ENCODE assay signal across 11 cellular contexts in genomic region chr17:15965510-15965909, GRCh38. TPM values are rescaled to one million over a fixed set of nuclear protein-coding genes. Genes with fewer than 3 reads are reported as not detected.
DNase-seq lines count a peak whose midpoint lies in the region; ATAC-seq and TF ChIP-seq lines count a peak whose summit lies in the region.
"Had no signal": no experiment of that assay in that cellular context is flagged by ENCODE, and none has a peak within 500 bp of the region (broad histone marks: within the 10 kb centered on the region; RNA-seq: fewer than 3 reads in every experiment).

No MANE protein-coding gene starts in this region.

- TF ChIP-seq CTCF in Calu3 (IDR thresholded peaks at IDR 0.05; ENCODE audit: unreplicated experiment), result no peak
- TF ChIP-seq CTCF in NB4 (IDR thresholded peaks at IDR 0.05; ENCODE audit: low read depth, low read length), result no peak

- peaks cover 25% of the 10 kb centered on the region for H3K4me1 ChIP-seq in neuron (ENCODE audit: insufficient read depth, low read length)

- H3K27ac Mint-ChIP-seq in Calu3 (ENCODE audit: unreplicated experiment), result peak overlapping the region; percentile 82
- peak overlapping the region; percentile 62 for H3K27ac Mint-ChIP-seq in dendritic cell treated with granulocyte-macrophage colony-stimulating factor and Interleukin-4, amounts not matched to agents 40 ng/mL and 50 ng/mL, for 4 days
- no peak overlapping the region for H3K27ac Mint-ChIP-seq in activated naive CD4-positive, alpha-beta T cell treated with anti-CD3 and anti-CD28 coated beads for 36 hours
- H3K27ac Mint-ChIP-seq: stimulated activated effector memory CD8-positive, alpha-beta T cell treated with anti-CD3 and anti-CD28 coated beads, Interleukin-12 subunit alpha, Interleukin-12 subunit beta, amount 100 ng/mL, for 72 hours had no signal

- peak overlapping the region; percentile 48 for H2AFZ ChIP-seq in neuron (ENCODE audit: low read depth, low read length)

- H3K9me3 ChIP-seq in neuron (ENCODE audit: low read length), result no peaks in the 10 kb centered on the region

- H3K27me3 ChIP-seq in neuron (ENCODE audit: insufficient read depth, low read length), result no peaks in the 10 kb centered on the region

- ATAC-seq in HG02884 (IDR thresholded peaks at IDR 0.05; ENCODE audit: unreplicated experiment), result no peak
- ATAC-seq: stimulated activated effector memory CD8-positive, alpha-beta T cell treated with anti-CD3 and anti-CD28 coated beads, Interleukin-12 subunit alpha, Interleukin-12 subunit beta, amount 100 ng/mL, for 72 hours had no signal

- no peaks in the 10 kb centered on the region for H3K9me3 Mint-ChIP-seq in Calu3 (ENCODE audit: low read depth, unreplicated experiment)
- H3K9me3 Mint-ChIP-seq in dendritic cell treated with granulocyte-macrophage colony-stimulating factor and Interleukin-4, amounts not matched to agents 40 ng/mL and 50 ng/mL, for 4 days, result no peaks in the 10 kb centered on the region
- no peaks in the 10 kb centered on the region for H3K9me3 Mint-ChIP-seq in activated naive CD4-positive, alpha-beta T cell treated with anti-CD3 and anti-CD28 coated beads for 36 hours
- H3K9me3 Mint-ChIP-seq: naive B cell; stimulated activated effector memory CD8-positive, alpha-beta T cell treated with anti-CD3 and anti-CD28 coated beads, Interleukin-12 subunit alpha, Interleukin-12 subunit beta, amount 100 ng/mL, for 72 hours had no signal

- no peak overlapping the region for H3K4me3 Mint-ChIP-seq in Calu3 (ENCODE audit: low read depth, unreplicated experiment)
- H3K4me3 Mint-ChIP-seq in dendritic cell treated with granulocyte-macrophage colony-stimulating factor and Interleukin-4, amounts not matched to agents 40 ng/mL and 50 ng/mL, for 4 days, result no peak overlapping the region
- no peak overlapping the region for H3K4me3 Mint-ChIP-seq in activated naive CD4-positive, alpha-beta T cell treated with anti-CD3 and anti-CD28 coated beads for 36 hours
- H3K4me3 Mint-ChIP-seq: naive B cell; stimulated activated effector memory CD8-positive, alpha-beta T cell treated with anti-CD3 and anti-CD28 coated beads, Interleukin-12 subunit alpha, Interleukin-12 subunit beta, amount 100 ng/mL, for 72 hours had no signal

- peaks cover 48% of the 10 kb centered on the region for H3K4me1 Mint-ChIP-seq in Calu3 (ENCODE audit: low read depth, unreplicated experiment)
- peaks cover 43% of the 10 kb centered on the region for H3K4me1 Mint-ChIP-seq in dendritic cell treated with granulocyte-macrophage colony-stimulating factor and Interleukin-4, amounts not matched to agents 40 ng/mL and 50 ng/mL, for 4 days (ENCODE audit: low read depth)
- H3K4me1 Mint-ChIP-seq in activated naive CD4-positive, alpha-beta T cell treated with anti-CD3 and anti-CD28 coated beads for 36 hours (ENCODE audit: low read depth), result peaks cover 12% of the 10 kb centered on the region

- DNase-seq in Calu3 (no peak), NB4 (ENCODE audit: low read depth) (peak; percentile 56)
- DNase-seq in central memory CD4-positive, alpha-beta T cell, result no peak
- no peak for DNase-seq in activated naive CD4-positive, alpha-beta T cell treated with anti-CD3 and anti-CD28 coated beads for 36 hours
- DNase-seq: activated CD4-positive, alpha-beta T cell treated with anti-CD3 and anti-CD28 coated beads, Interleukin-2, amount 50 U/mL, for 1 hour; naive B cell; NCI-H2107 had no signal

- peaks cover 13% of the 10 kb centered on the region for H3K36me3 Mint-ChIP-seq in Calu3 (ENCODE audit: insufficient read depth, unreplicated experiment)
- peaks cover 21% of the 10 kb centered on the region for H3K36me3 Mint-ChIP-seq in dendritic cell treated with granulocyte-macrophage colony-stimulating factor and Interleukin-4, amounts not matched to agents 40 ng/mL and 50 ng/mL, for 4 days (ENCODE audit: low read depth)
- no peaks in the 10 kb centered on the region for H3K36me3 Mint-ChIP-seq in activated naive CD4-positive, alpha-beta T cell treated with anti-CD3 and anti-CD28 coated beads for 36 hours (ENCODE audit: low read depth)
- H3K36me3 Mint-ChIP-seq: naive B cell; stimulated activated effector memory CD8-positive, alpha-beta T cell treated with anti-CD3 and anti-CD28 coated beads, Interleukin-12 subunit alpha, Interleukin-12 subunit beta, amount 100 ng/mL, for 72 hours had no signal

- CTCF ChIA-PET in Calu3 (lab: Charles Lee), result interaction anchor here (1.8 kb wide), 1 partner anchor 34 kb away, joined by 4 read pairs; the partner anchor contains the start of genes TTC19 and ZSWIM7
- CTCF ChIA-PET in activated naive CD4-positive, alpha-beta T cell treated with anti-CD3 and anti-CD28 coated beads for 36 hours (lab: Charles Lee), result no interaction called here

- no peaks in the 10 kb centered on the region for H3K27me3 Mint-ChIP-seq in Calu3 (ENCODE audit: unreplicated experiment)
- peaks cover 2% of the 10 kb centered on the region for H3K27me3 Mint-ChIP-seq in dendritic cell treated with granulocyte-macrophage colony-stimulating factor and Interleukin-4, amounts not matched to agents 40 ng/mL and 50 ng/mL, for 4 days
- H3K27me3 Mint-ChIP-seq in activated naive CD4-positive, alpha-beta T cell treated with anti-CD3 and anti-CD28 coated beads for 36 hours (ENCODE audit: low read depth), result peaks cover 23% of the 10 kb centered on the region

- H3K36me3 ChIP-seq in neuron (ENCODE audit: insufficient read depth, low read length), result no peaks in the 10 kb centered on the region

- H3K4me3 ChIP-seq in NB4 (ENCODE audit: low read depth, low read length) (no peak overlapping the region), neuron (ENCODE audit: low read length) (peak overlapping the region; percentile 44)

- intact Hi-C loops in Calu3 (cut with micrococcal nuclease; ENCODE audit: unreplicated experiment), result no loop called here
- intact Hi-C loops in dendritic cell treated with granulocyte-macrophage colony-stimulating factor and Interleukin-4, amounts not matched to agents 40 ng/mL and 50 ng/mL, for 4 days (cut with micrococcal nuclease), result no loop called here
- intact Hi-C loops in activated naive CD4-positive, alpha-beta T cell treated with anti-CD3 and anti-CD28 coated beads for 36 hours (cut with micrococcal nuclease), result no loop called here

- BruUV-seq in Calu3 (replicated peaks; lab: Mats Ljungman, UMichigan), result no TSS peak

- TF ChIP-seq POLR2A in NB4 (IDR thresholded peaks at IDR 0.05; ENCODE audit: extremely low read depth, insufficient read length), result no peak

RNA-seq across cellular contexts. Expression of gene ADORA2B, which starts 20.6 kb away (rescaled TPM):
- 10.7 and 12.6 TPM in 2 replicates for total RNA-seq in Calu3 (2022)
- under 1 TPM in 1 of 2 experiments, not detected in 1; 0.12 TPM for total RNA-seq in activated naive CD4-positive, alpha-beta T cell treated with anti-CD3 and anti-CD28 coated beads for 36 hours

RNA-seq across cellular contexts. Expression of gene ZSWIM7, which starts 34.0 kb away (rescaled TPM):
- 11.9 and 12.4 TPM in 2 replicates for total RNA-seq in Calu3 (2022)
- total RNA-seq in activated naive CD4-positive, alpha-beta T cell treated with anti-CD3 and anti-CD28 coated beads for 36 hours, result 10 to 100 TPM in 1 of 2 experiments, 1 to 10 TPM in 1; 8.3 to 10.8 TPM

RNA-seq across cellular contexts. Expression of gene TTC19, which starts 34.1 kb away (rescaled TPM):
- 30.3 and 31.6 TPM in 2 replicates for total RNA-seq in Calu3 (2022)
- 10 to 100 TPM; 18.8 to 20.8 TPM for total RNA-seq in activated naive CD4-positive, alpha-beta T cell treated with anti-CD3 and anti-CD28 coated beads for 36 hours

Comparison
In these comparisons a context has a peak if more than half of its experiments do, and no peak if none do; other contexts are left out.
1. RNA of gene ADORA2B, which starts 20.6 kb away (total RNA-seq): 10.7 to 12.6 TPM in Calu3; 0.12 TPM in activated naive CD4-positive, alpha-beta T cell treated with anti-CD3 and anti-CD28 coated beads for 36 hours; every median in the first group is over 10 times any median in the second.